ENCODE assay signal across 2 cellular contexts in genomic region chr7:120740348-120740747, GRCh38.
TF ChIP-seq lines count a peak whose summit lies in the region.

No MANE protein-coding gene starts in this region.

TF ChIP-seq in IMR-90, 13 proteins besides CTCF, POLR2A, EP300 and RAD21 (continued from another document):
- no peak for TF ChIP-seq USF2 (IDR thresholded peaks at IDR 0.05; ENCODE audit: low read depth, low read length)
- no peak for TF ChIP-seq BHLHE40 (IDR thresholded peaks at IDR 0.05; ENCODE audit: low read depth, low read length)
- no peak for TF ChIP-seq NFE2L2 (IDR thresholded peaks at IDR 0.05; ENCODE audit: low read depth, low read length)
- no peak for TF ChIP-seq FOS (IDR thresholded peaks at IDR 0.05; ENCODE audit: low read depth, low read length)
- TF ChIP-seq MAZ (IDR thresholded peaks at IDR 0.05; ENCODE audit: borderline replicate concordance, low read depth, low read length) = no peak
- TF ChIP-seq ELK1 (IDR thresholded peaks at IDR 0.05; ENCODE audit: borderline replicate concordance, low read depth, low read length) = no peak
- TF ChIP-seq RCOR1 (IDR thresholded peaks at IDR 0.05; ENCODE audit: insufficient replicate concordance, low read length) = no peak
- no peak for TF ChIP-seq CHD1 (IDR thresholded peaks at IDR 0.05; ENCODE audit: low read depth, low read length)
- no peak for TF ChIP-seq MXI1 (IDR thresholded peaks at IDR 0.05; ENCODE audit: borderline replicate concordance, low read depth, low read length)
- TF ChIP-seq SMC3 (IDR thresholded peaks at IDR 0.05; ENCODE audit: low read depth, low read length) = no peak

TF ChIP-seq in HepG2, 621 proteins besides CTCF, POLR2A, EP300 and RAD21 (continued from another document):
- TF ChIP-seq, protein P1, sequence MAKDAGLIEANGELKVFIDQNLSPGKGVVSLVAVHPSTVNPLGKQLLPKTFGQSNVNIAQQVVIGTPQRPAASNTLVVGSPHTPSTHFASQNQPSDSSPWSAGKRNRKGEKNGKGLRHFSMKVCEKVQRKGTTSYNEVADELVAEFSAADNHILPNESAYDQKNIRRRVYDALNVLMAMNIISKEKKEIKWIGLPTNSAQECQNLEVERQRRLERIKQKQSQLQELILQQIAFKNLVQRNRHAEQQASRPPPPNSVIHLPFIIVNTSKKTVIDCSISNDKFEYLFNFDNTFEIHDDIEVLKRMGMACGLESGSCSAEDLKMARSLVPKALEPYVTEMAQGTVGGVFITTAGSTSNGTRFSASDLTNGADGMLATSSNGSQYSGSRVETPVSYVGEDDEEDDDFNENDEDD (CRISPR knock-in tag; IDR thresholded peaks at IDR 0.05; ENCODE audit: borderline replicate concordance) = no peak
- no peak for TF ChIP-seq GZF1 (CRISPR knock-in tag; IDR thresholded peaks at IDR 0.05)
